Comparison of ENCODE assay signal across 8 cellular contexts in the genomic region with DNA sequence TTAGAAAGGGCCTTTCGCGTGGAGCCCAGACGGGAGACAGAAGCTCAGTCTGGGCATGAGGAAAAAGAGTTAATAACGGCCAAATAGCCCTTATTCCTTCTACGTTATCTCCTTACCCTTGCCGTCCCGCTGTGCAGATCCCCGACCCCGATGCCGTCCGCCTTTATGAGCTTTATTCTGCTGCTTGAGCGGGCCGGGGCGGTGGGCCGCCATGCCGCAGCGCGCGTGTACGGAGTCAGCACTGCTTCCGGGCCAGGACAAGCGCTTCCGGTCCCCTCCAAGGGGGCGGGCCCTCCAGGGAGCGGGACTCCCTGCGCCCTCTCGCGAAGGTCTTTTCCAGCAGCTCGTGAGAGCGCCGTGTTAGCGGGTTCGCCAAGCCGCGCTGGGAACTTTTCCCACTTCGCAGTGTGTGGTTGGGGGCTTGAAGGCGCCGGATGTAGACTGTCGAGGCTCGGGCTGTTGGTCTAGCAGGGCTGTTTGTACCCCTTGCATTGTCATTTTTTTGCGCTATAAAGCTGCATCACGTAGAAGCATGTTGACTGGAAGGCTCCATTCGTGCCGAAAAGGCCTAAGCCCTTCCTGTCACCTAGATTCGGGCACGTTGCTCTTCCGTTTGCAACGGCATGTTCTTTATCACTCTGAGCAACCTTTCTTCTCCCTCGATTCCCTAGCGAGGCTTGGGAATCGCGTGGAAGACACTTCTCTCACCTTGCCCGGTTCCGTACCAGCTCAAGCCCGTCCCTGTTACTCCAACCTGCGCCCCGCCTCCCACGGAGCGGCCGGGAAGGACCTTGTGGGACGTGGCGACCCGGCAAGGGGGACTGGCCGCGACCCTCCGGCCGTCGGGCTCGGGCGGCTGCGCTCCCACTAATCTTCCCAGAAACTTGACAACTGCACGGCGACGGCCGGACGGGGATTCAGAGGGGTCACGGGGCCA. TPM values are rescaled to one million over a fixed set of nuclear protein-coding genes. Genes with fewer than 3 reads are reported as not detected.
DNase-seq lines count a peak whose midpoint lies in the region; ATAC-seq and TF ChIP-seq lines count a peak whose summit lies in the region.

A gene (minus strand): TSS at position 243 of the 937 bp plus-strand sequence. CDS start 30 bp downstream, at position 213.

- H3K4me1 Mint-ChIP-seq in naive B cell = peaks cover 22 to 28% (median 23%) of the 10 kb centered on the region in 3 donors
- H3K4me1 Mint-ChIP-seq in stimulated activated memory B cell treated with anti-CD40 and anti-IgM and Interleukin-4, amounts not matched to agents 10 μg/mL and 1 μg/mL and 100 μg/mL, for 72 hours = peaks cover 34% of the 10 kb centered on the region

- no TSS peak for BruUV-seq in Panc1 (replicated peaks; lab: Mats Ljungman, UMichigan)

- peak within 1 kb of the TSS; percentile 77 to 99 for H3K4me3 ChIP-seq in Panc1 (ENCODE audit: low read depth in 2 of 2, low read length in 2 of 2)
- peak within 1 kb of the TSS; percentile 85 to 100 (median 92) for H3K4me3 ChIP-seq in esophagus squamous epithelium

- H3K9me3 ChIP-seq in Panc1 (ENCODE audit: control insufficient read depth, insufficient read depth, low read depth, low read length) (no peaks in the 10 kb centered on the region), esophagus squamous epithelium (no peaks in the 10 kb centered on the region)

- peaks cover 0 to 8% of the 10 kb centered on the region in 2 donors for H3K36me3 Mint-ChIP-seq in naive B cell
- peaks cover 9% of the 10 kb centered on the region for H3K36me3 Mint-ChIP-seq in stimulated activated memory B cell treated with anti-CD40 and anti-IgM and Interleukin-4, amounts not matched to agents 10 μg/mL and 1 μg/mL and 100 μg/mL, for 72 hours

- peak within 1 kb of the TSS; percentile 80 to 97 (median 95) for H3K27ac Mint-ChIP-seq in naive B cell
- H3K27ac Mint-ChIP-seq in stimulated activated memory B cell treated with anti-CD40 and anti-IgM and Interleukin-4, amounts not matched to agents 10 μg/mL and 1 μg/mL and 100 μg/mL, for 72 hours = peak within 1 kb of the TSS; percentile 93

- H3K4me1 ChIP-seq in Panc1 (ENCODE audit: control insufficient read depth, insufficient read depth, low read length) = peaks cover 16% of the 10 kb centered on the region
- peaks cover 12 to 45% (median 15%) of the 10 kb centered on the region in 3 donors for H3K4me1 ChIP-seq in esophagus squamous epithelium

- H3K27ac ChIP-seq in Panc1 (ENCODE audit: low read length) (peak within 1 kb of the TSS; percentile 97), esophagus squamous epithelium (peak within 1 kb of the TSS; percentile 84 to 96 (median 94))

- H3K27me3 ChIP-seq in Panc1 (ENCODE audit: control insufficient read depth, insufficient read depth, low read length) (no peaks in the 10 kb centered on the region), esophagus squamous epithelium (no peaks in the 10 kb centered on the region)

- peaks cover 35% of the 10 kb centered on the region for H3K36me3 ChIP-seq in Panc1 (ENCODE audit: control insufficient read depth, insufficient read depth, low read length)
- peaks cover 10 to 49% (median 27%) of the 10 kb centered on the region in 3 donors for H3K36me3 ChIP-seq in esophagus squamous epithelium

- ATAC-seq in GM21528 (IDR thresholded peaks at IDR 0.05; ENCODE audit: low FRiP score, unreplicated experiment) (peak; percentile 65), Panc1 (peak; percentile 93), naive B cell (ENCODE audit: low read depth in 2 of 2) (peak; percentile 77 to 81)
- peak; percentile 95 for ATAC-seq in stimulated activated memory B cell treated with anti-CD40 and anti-IgM and Interleukin-4, amounts not matched to agents 10 μg/mL and 1 μg/mL and 100 μg/mL, for 72 hours

- intact Hi-C loops in Panc1 (cut with micrococcal nuclease; ENCODE audit: unreplicated experiment) (no loop called here), esophagus squamous epithelium (cut with DNase I) (no loop called here)

- TF ChIP-seq CTCF in Panc1 (IDR thresholded peaks at IDR 0.05) (no peak; the same call in 1 of the 2 replicates), esophagus squamous epithelium (IDR thresholded peaks at IDR 0.05) (peak in 3 of 6 experiments; percentile 20 to 44 (median 22))

- peak in 3 of 4 donors; percentile 52 to 90 (median 79) for TF ChIP-seq POLR2A in esophagus squamous epithelium (IDR thresholded peaks at IDR 0.05)

- in situ Hi-C loops in Panc1 (cut with HindIII; ENCODE audit: low pct_unique_long_range_greater_than_20kb, low sequenced_read_pairs) = no loop called here

- no peak; the same call in 1 of the 2 replicates for TF ChIP-seq EP300 in Ishikawa (IDR thresholded peaks at IDR 0.05; ENCODE audit: borderline replicate concordance)

- POLR2A ChIA-PET in Panc1 (lab: Charles Lee) = interaction anchor here (0.5 to 0.6 kb wide), 3 partner anchors 24 to 65 kb away, joined by 3 to 17 read pairs (median 4); no protein-coding TSS in a partner anchor

- H3K4me3 Mint-ChIP-seq in naive B cell = peak within 1 kb of the TSS in 6 of 8 donors; percentile 98 to 99 (median 98)
- peak within 1 kb of the TSS; percentile 98 for H3K4me3 Mint-ChIP-seq in stimulated activated memory B cell treated with anti-CD40 and anti-IgM and Interleukin-4, amounts not matched to agents 10 μg/mL and 1 μg/mL and 100 μg/mL, for 72 hours

- CTCF ChIA-PET in Panc1 (lab: Charles Lee) = no interaction called here

- no peak for TF ChIP-seq RAD21 in Ishikawa (IDR thresholded peaks at IDR 0.05; ENCODE audit: low read depth)

- peak; percentile 46 for DNase-seq in DMS153 treated with DMSO at 0.1 percent for 48 hours (lab: John Stamatoyannopoulos, UW; ENCODE audit: unreplicated experiment)
- peak; percentile 52 for DNase-seq in Panc1 (ENCODE audit: low read depth, low spot score)
- DNase-seq in activated T-helper 1 cell treated with Interleukin-2 at 50 U/mL for 16 hours (ENCODE audit: low read depth) = peak; percentile 85
- peak; percentile 26 for DNase-seq in esophagus squamous epithelium (lab: John Stamatoyannopoulos, UW)
- peak; percentile 84 for DNase-seq in naive B cell

- no peaks in the 10 kb centered on the region for H3K27me3 Mint-ChIP-seq in naive B cell
- no peaks in the 10 kb centered on the region for H3K27me3 Mint-ChIP-seq in stimulated activated memory B cell treated with anti-CD40 and anti-IgM and Interleukin-4, amounts not matched to agents 10 μg/mL and 1 μg/mL and 100 μg/mL, for 72 hours

- H3K9me3 Mint-ChIP-seq in naive B cell = no peaks in the 10 kb centered on the region
- no peaks in the 10 kb centered on the region for H3K9me3 Mint-ChIP-seq in stimulated activated memory B cell treated with anti-CD40 and anti-IgM and Interleukin-4, amounts not matched to agents 10 μg/mL and 1 μg/mL and 100 μg/mL, for 72 hours

- 0 to 1% methylated on average over 3 to 22 of the region's 77 CpGs for WGBS in esophagus squamous epithelium, 2 donors

TF ChIP-seq in Ishikawa, 13 proteins besides CTCF, POLR2A, EP300 and RAD21 (continues in another document):
- TF ChIP-seq EGR1 (IDR thresholded peaks at IDR 0.05) = 0 out of 2 replicates have a peak, but pooled peaks have one; percentile 54
- peak; percentile 63; the same call in 1 of the 2 replicates for TF ChIP-seq ZBTB7A (IDR thresholded peaks at IDR 0.05; ENCODE audit: low read depth)
- TF ChIP-seq TAF1 (IDR thresholded peaks at IDR 0.05; ENCODE audit: low read depth) = peak; percentile 97
- TF ChIP-seq TCF12 (IDR thresholded peaks at IDR 0.05; ENCODE audit: low read depth) = peak; percentile 76
- TF ChIP-seq, protein P1, sequence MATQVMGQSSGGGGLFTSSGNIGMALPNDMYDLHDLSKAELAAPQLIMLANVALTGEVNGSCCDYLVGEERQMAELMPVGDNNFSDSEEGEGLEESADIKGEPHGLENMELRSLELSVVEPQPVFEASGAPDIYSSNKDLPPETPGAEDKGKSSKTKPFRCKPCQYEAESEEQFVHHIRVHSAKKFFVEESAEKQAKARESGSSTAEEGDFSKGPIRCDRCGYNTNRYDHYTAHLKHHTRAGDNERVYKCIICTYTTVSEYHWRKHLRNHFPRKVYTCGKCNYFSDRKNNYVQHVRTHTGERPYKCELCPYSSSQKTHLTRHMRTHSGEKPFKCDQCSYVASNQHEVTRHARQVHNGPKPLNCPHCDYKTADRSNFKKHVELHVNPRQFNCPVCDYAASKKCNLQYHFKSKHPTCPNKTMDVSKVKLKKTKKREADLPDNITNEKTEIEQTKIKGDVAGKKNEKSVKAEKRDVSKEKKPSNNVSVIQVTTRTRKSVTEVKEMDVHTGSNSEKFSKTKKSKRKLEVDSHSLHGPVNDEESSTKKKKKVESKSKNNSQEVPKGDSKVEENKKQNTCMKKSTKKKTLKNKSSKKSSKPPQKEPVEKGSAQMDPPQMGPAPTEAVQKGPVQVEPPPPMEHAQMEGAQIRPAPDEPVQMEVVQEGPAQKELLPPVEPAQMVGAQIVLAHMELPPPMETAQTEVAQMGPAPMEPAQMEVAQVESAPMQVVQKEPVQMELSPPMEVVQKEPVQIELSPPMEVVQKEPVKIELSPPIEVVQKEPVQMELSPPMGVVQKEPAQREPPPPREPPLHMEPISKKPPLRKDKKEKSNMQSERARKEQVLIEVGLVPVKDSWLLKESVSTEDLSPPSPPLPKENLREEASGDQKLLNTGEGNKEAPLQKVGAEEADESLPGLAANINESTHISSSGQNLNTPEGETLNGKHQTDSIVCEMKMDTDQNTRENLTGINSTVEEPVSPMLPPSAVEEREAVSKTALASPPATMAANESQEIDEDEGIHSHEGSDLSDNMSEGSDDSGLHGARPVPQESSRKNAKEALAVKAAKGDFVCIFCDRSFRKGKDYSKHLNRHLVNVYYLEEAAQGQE (IDR thresholded peaks at IDR 0.05; ENCODE audit: low read depth) = no peak; the same call in 1 of the 2 replicates
- TF ChIP-seq TEAD4 (IDR thresholded peaks at IDR 0.05) = no peak; the same call in 1 of the 2 replicates
- TF ChIP-seq CEBPB (IDR thresholded peaks at IDR 0.05) = no peak
- TF ChIP-seq CREB1 (IDR thresholded peaks at IDR 0.05; ENCODE audit: low read depth) = no peak
- no peak for TF ChIP-seq NFIC (IDR thresholded peaks at IDR 0.05)
- TF ChIP-seq, protein P2, sequence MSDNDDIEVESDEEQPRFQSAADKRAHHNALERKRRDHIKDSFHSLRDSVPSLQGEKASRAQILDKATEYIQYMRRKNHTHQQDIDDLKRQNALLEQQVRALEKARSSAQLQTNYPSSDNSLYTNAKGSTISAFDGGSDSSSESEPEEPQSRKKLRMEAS (IDR thresholded peaks at IDR 0.05) = peak; percentile 96
- TF ChIP-seq YY1 (IDR thresholded peaks at IDR 0.05; ENCODE audit: low read depth) = peak; percentile 98
- TF ChIP-seq, protein P3, sequence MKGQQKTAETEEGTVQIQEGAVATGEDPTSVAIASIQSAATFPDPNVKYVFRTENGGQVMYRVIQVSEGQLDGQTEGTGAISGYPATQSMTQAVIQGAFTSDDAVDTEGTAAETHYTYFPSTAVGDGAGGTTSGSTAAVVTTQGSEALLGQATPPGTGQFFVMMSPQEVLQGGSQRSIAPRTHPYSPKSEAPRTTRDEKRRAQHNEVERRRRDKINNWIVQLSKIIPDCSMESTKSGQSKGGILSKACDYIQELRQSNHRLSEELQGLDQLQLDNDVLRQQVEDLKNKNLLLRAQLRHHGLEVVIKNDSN (IDR thresholded peaks at IDR 0.05) = no peak; the same call in 1 of the 2 replicates

RNA-seq across cellular contexts. Expression of the gene that starts here (rescaled TPM):
- total RNA-seq in Panc1 (2021; ENCODE audit: unreplicated experiment) (44.7 TPM), esophagus squamous epithelium (10 to 100 TPM; 20.3 to 70.2 (median 46.0) TPM)
- polyA plus RNA-seq in Panc1 (2012; ENCODE audit: insufficient read length) = 69.7 TPM
- polyA plus RNA-seq in naive B cell (ENCODE audit: low read depth in 6 of 6) = 10 to 100 TPM; 12.5 to 19.5 (median 14.3) TPM

Comparison
In these comparisons a context has a peak if more than half of its experiments do, and no peak if none do; other contexts are left out.
1. Peak in every context shown above with its lines: DNase-seq, ATAC-seq, H3K4me3 ChIP-seq and H3K27ac ChIP-seq.
2. DNase-seq: peak in every context shown above with its lines; median percentile 85 in activated T-helper 1 cell treated with Interleukin-2 at 50 U/mL for 16 hours; 84 in naive B cell; 52 in Panc1; 46 in DMS153 treated with DMSO at 0.1 percent for 48 hours; 26 in esophagus squamous epithelium.